In the genomic region with DNA sequence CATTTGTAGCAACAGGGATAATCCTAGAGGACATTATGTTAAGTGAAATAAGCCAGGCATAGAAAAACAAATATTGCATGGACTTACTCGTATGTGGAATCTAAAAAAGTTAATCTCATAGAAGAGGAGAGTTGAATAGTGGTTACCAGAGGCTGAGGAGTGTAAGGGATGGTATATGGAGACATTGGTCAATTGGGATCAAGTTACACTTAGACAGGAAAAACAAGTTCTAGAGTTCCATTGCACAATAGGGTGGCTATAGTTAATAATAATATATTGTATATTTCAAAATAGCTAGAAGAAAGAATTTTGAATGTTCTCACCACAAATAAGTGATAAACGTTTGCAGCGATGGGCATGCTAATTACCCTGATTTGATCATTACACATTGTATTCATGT, we compare ENCODE assay signal across 19 cellular contexts.
"Had no signal": no experiment of that assay in that cellular context is flagged by ENCODE, and none has a peak within 500 bp of the region (broad histone marks: within the 10 kb centered on the region; RNA-seq: fewer than 3 reads in every experiment).

No MANE protein-coding gene starts in this region.

- H3K36me3 Mint-ChIP-seq: activated CD8-positive, alpha-beta memory T cell treated with anti-CD3 and anti-CD28 coated beads, Interleukin-2, amount 10 ng/mL, durations not matched to agents 7 days and 5 days; activated naive CD8-positive, alpha-beta T cell; WTC11 had no signal

- ATAC-seq: activated CD4-positive, alpha-beta T cell treated with anti-CD3 and anti-CD28 coated beads for 36 hours; activated CD8-positive, alpha-beta memory T cell treated with anti-CD3 and anti-CD28 coated beads, Interleukin-2, amount 10 ng/mL, durations not matched to agents 7 days and 5 days; heart right ventricle; stimulated activated naive CD8-positive, alpha-beta T cell treated with anti-CD3 and anti-CD28 coated beads, Interleukin-15, amount 100 ng/mL, for 72 hours; WTC11 had no signal

- H3K4me1 ChIP-seq: heart right ventricle, left ventricle myocardium inferior, suprapubic skin, transverse colon had no signal

- H3K9me3 Mint-ChIP-seq: stimulated activated naive CD8-positive, alpha-beta T cell treated with anti-CD3 and anti-CD28 coated beads, Interleukin-15, amount 100 ng/mL, for 72 hours; T-helper 2 cell treated with Interferon-gamma antibody and Interleukin-4, amounts not matched to agents 5 μg/mL and 100 μg/mL, for 36 hours; WTC11 had no signal

- H3K27me3 Mint-ChIP-seq: activated CD4-positive, alpha-beta T cell treated with anti-CD3 and anti-CD28 coated beads for 36 hours; activated CD8-positive, alpha-beta memory T cell treated with anti-CD3 and anti-CD28 coated beads, Interleukin-2, amount 10 ng/mL, durations not matched to agents 7 days and 5 days; activated naive CD8-positive, alpha-beta T cell; stimulated activated naive CD8-positive, alpha-beta T cell treated with anti-CD3 and anti-CD28 coated beads, Interleukin-15, amount 100 ng/mL, for 72 hours had no signal

- H3K4me1 Mint-ChIP-seq: activated CD4-positive, alpha-beta T cell treated with anti-CD3 and anti-CD28 coated beads for 36 hours; activated CD8-positive, alpha-beta memory T cell treated with anti-CD3 and anti-CD28 coated beads, Interleukin-2, amount 10 ng/mL, durations not matched to agents 7 days and 5 days; neural crest cell; stimulated activated naive CD8-positive, alpha-beta T cell treated with anti-CD3 and anti-CD28 coated beads, Interleukin-15, amount 100 ng/mL, for 72 hours had no signal

- H3K36me3 ChIP-seq: heart right ventricle, left ventricle myocardium inferior, suprapubic skin, transverse colon had no signal

- FAIRE-seq: TTC549 had no signal

- H3K27me3 ChIP-seq: heart right ventricle, suprapubic skin, transverse colon had no signal

- H3K27ac Mint-ChIP-seq: activated CD4-positive, alpha-beta T cell treated with anti-CD3 and anti-CD28 coated beads for 36 hours; activated CD8-positive, alpha-beta memory T cell treated with anti-CD3 and anti-CD28 coated beads, Interleukin-2, amount 10 ng/mL, durations not matched to agents 7 days and 5 days; activated naive CD8-positive, alpha-beta T cell; stimulated activated naive CD8-positive, alpha-beta T cell treated with anti-CD3 and anti-CD28 coated beads, Interleukin-15, amount 100 ng/mL, for 72 hours; T-helper 2 cell treated with Interferon-gamma antibody and Interleukin-4, amounts not matched to agents 5 μg/mL and 100 μg/mL, for 36 hours; WTC11 had no signal

- H3K4me3 ChIP-seq: heart right ventricle, left ventricle myocardium inferior, suprapubic skin, transverse colon had no signal

- H3K27ac ChIP-seq: epithelial cell of prostate, heart right ventricle, left ventricle myocardium inferior, suprapubic skin, transverse colon had no signal

- DNase-seq: activated CD4-positive, alpha-beta T cell treated with anti-CD3 and anti-CD28 coated beads for 36 hours; activated CD4-positive, alpha-beta T cell treated with anti-CD3 and anti-CD28 coated beads, Interleukin-2, amount 50 U/mL, for 48 hours; activated CD8-positive, alpha-beta memory T cell treated with anti-CD3 and anti-CD28 coated beads, Interleukin-2, amount 10 ng/mL, durations not matched to agents 7 days and 5 days; amniotic stem cell; heart right ventricle; kidney glomerular epithelial cell; left ventricle myocardium inferior; retina; stimulated activated CD4-positive, alpha-beta T cell treated with anti-CD3 and anti-CD28 coated beads, Interleukin-12 subunit alpha, Interleukin-12 subunit beta, amount 100 ng/mL, for 4 hours; stimulated activated CD4-positive, alpha-beta T cell treated with anti-CD3 and anti-CD28 coated beads, Interleukin-2, amount 100 ng/mL, for 24 hours; stimulated activated naive CD8-positive, alpha-beta T cell treated with anti-CD3 and anti-CD28 coated beads, Interleukin-15, amount 100 ng/mL, for 72 hours; transverse colon had no signal

- H3K4me3 Mint-ChIP-seq: activated CD4-positive, alpha-beta T cell treated with anti-CD3 and anti-CD28 coated beads for 36 hours; activated CD8-positive, alpha-beta memory T cell treated with anti-CD3 and anti-CD28 coated beads, Interleukin-2, amount 10 ng/mL, durations not matched to agents 7 days and 5 days; activated naive CD8-positive, alpha-beta T cell; neural crest cell; stimulated activated naive CD8-positive, alpha-beta T cell treated with anti-CD3 and anti-CD28 coated beads, Interleukin-15, amount 100 ng/mL, for 72 hours; T-helper 2 cell treated with Interferon-gamma antibody and Interleukin-4, amounts not matched to agents 5 μg/mL and 100 μg/mL, for 36 hours; WTC11 had no signal

- H3K9me3 ChIP-seq: heart right ventricle, left ventricle myocardium inferior, suprapubic skin, transverse colon had no signal
